ENCODE assay signal across 17 cellular contexts in genomic region chr9:83132768-83133167, GRCh38.
DNase-seq lines count a peak whose midpoint lies in the region; ATAC-seq, FAIRE-seq and TF ChIP-seq lines count a peak whose summit lies in the region.
"Had no signal": no experiment of that assay in that cellular context is flagged by ENCODE, and none has a peak within 500 bp of the region (broad histone marks: within the 10 kb centered on the region; RNA-seq: fewer than 3 reads in every experiment).

No MANE protein-coding gene starts in this region.

- H3K27ac ChIP-seq in C4-2B (no peak overlapping the region), pancreas (peak overlapping the region in 2 of 4 donors; percentile 28 to 33)
- H3K27ac ChIP-seq: PC-9 had no signal

- no peaks in the 10 kb centered on the region for H3K9me3 Mint-ChIP-seq in Caco-2 (ENCODE audit: unreplicated experiment)

- DNase-seq in LNCaP clone FGC (ENCODE audit: low read depth) = peak; percentile 92
- no peak for DNase-seq in left lobe of liver (ENCODE audit: low spot score)
- DNase-seq in pancreas = no peak
- DNase-seq in hypothalamus (lab: John Stamatoyannopoulos, UW) = no peak
- DNase-seq in activated effector memory CD4-positive, alpha-beta T cell treated with anti-CD3 and anti-CD28 coated beads, Interleukin-2, amount 50 U/mL, for 16 hours = no peak
- DNase-seq in Caco-2 = no peak
- DNase-seq: ACHN; CD4-positive, CD25-positive, alpha-beta regulatory T cell; Kasumi-1; MV-4-11; NCI-H1417 treated with DMSO at 0.1 percent for 48 hours; NCI-H2029; NCI-H510A treated with DMSO at 0.1 percent for 48 hours; NCI-H82; PC-9 had no signal

- H3K36me3 Mint-ChIP-seq in Caco-2 (ENCODE audit: insufficient read depth, unreplicated experiment) = no peaks in the 10 kb centered on the region
- H3K36me3 Mint-ChIP-seq: CD4-positive, CD25-positive, alpha-beta regulatory T cell; IgD-negative memory B cell had no signal

- no peaks in the 10 kb centered on the region for H3K4me1 Mint-ChIP-seq in Caco-2 (ENCODE audit: low read depth, unreplicated experiment)
- H3K4me1 Mint-ChIP-seq: CD4-positive, CD25-positive, alpha-beta regulatory T cell; IgD-negative memory B cell had no signal

- H3K36me3 ChIP-seq in pancreas (no peaks in the 10 kb centered on the region), Caco-2 (ENCODE audit: control insufficient read depth, insufficient read depth, low read length) (no peaks in the 10 kb centered on the region)

- H3K27me3 ChIP-seq in pancreas (no peaks in the 10 kb centered on the region), Caco-2 (replicated peaks; ENCODE audit: control insufficient read depth, insufficient read depth, low read length) (no peaks in the 10 kb centered on the region)

- POLR2A ChIA-PET in Caco-2 (lab: Charles Lee) = no interaction called here

- FAIRE-seq in pancreas (lab: Jason Lieb, UNC) = no peak

- peaks cover 2 to 17% (median 10%) of the 10 kb centered on the region in 3 donors for H3K4me1 ChIP-seq in pancreas
- H3K4me1 ChIP-seq in Caco-2 = no peaks in the 10 kb centered on the region

- peak; percentile 24 for TF ChIP-seq CTCF in C4-2B (conservative IDR thresholded peaks at IDR 0.05)
- TF ChIP-seq CTCF in LNCaP clone FGC (IDR thresholded peaks at IDR 0.05; ENCODE audit: control insufficient read depth, extremely low read depth, insufficient read depth) = peak; percentile 15; the same call in 1 of the 2 replicates
- no peak for TF ChIP-seq CTCF in pancreas (IDR thresholded peaks at IDR 0.05)
- no peak for TF ChIP-seq CTCF in Caco-2 (IDR thresholded peaks at IDR 0.05; ENCODE audit: insufficient read depth in 1 of 2, low read depth in 1 of 2, low read length in 1 of 2, severe bottlenecking in 1 of 2, unreplicated experiment in 1 of 2)

- H3K9me3 ChIP-seq in pancreas = no peaks in the 10 kb centered on the region
- H3K9me3 ChIP-seq in Caco-2 = no peaks in the 10 kb centered on the region

- CTCF ChIA-PET in Caco-2 (lab: Charles Lee) = no interaction called here

- no peak overlapping the region for H3K4me3 Mint-ChIP-seq in Caco-2 (ENCODE audit: unreplicated experiment)
- H3K4me3 Mint-ChIP-seq: CD4-positive, CD25-positive, alpha-beta regulatory T cell; IgD-negative memory B cell had no signal

- H3K4me3 ChIP-seq in LNCaP clone FGC (ENCODE audit: low read depth, low read length) (peak overlapping the region; percentile 21; the same call in 1 of the 2 replicates), pancreas (no peak overlapping the region), Caco-2 (ENCODE audit: low read depth, low read length) (no peak overlapping the region)
- H3K4me3 ChIP-seq: PC-9 had no signal

- ATAC-seq in left lobe of liver (peak; percentile 99), pancreas (peak; percentile 90 to 97 (median 94))

- WGBS in pancreas, 2 donors = 13 to 24% methylated on average over 1 of the region's 1 CpG

- H3K27ac Mint-ChIP-seq in Caco-2 (ENCODE audit: unreplicated experiment) = no peak overlapping the region
- H3K27ac Mint-ChIP-seq: CD4-positive, CD25-positive, alpha-beta regulatory T cell; IgD-negative memory B cell had no signal

- H3K27me3 Mint-ChIP-seq in Caco-2 (ENCODE audit: insufficient read depth, unreplicated experiment) = no peaks in the 10 kb centered on the region
- H3K27me3 Mint-ChIP-seq: CD4-positive, CD25-positive, alpha-beta regulatory T cell; IgD-negative memory B cell had no signal

- no TSS peak for BruUV-seq in Caco-2 (replicated peaks; lab: Mats Ljungman, UMichigan)

- intact Hi-C loops in pancreas (cut with DNase I) = no loop called here
- intact Hi-C loops in Caco-2 (cut with micrococcal nuclease; ENCODE audit: unreplicated experiment) = no loop called here

Comparison
In these comparisons a context has a peak if more than half of its experiments do, and no peak if none do; other contexts are left out.
1. CTCF ChIP-seq: peak in C4-2B (single experiment) and LNCaP clone FGC (single experiment); none in pancreas (0 of 4) and Caco-2 (0 of 2).